17 cellular contexts compared by ENCODE assay signal in genomic region chr20:48784273-48784641, GRCh38.
DNase-seq lines count a peak whose midpoint lies in the region; ATAC-seq lines count a peak whose summit lies in the region.
"Had no signal": no experiment of that assay in that cellular context is flagged by ENCODE, and none has a peak within 500 bp of the region (broad histone marks: within the 10 kb centered on the region; RNA-seq: fewer than 3 reads in every experiment).

No MANE protein-coding gene starts in this region.

- CTCF ChIA-PET in activated naive CD4-positive, alpha-beta T cell treated with anti-CD3 and anti-CD28 coated beads, Interleukin-2, amount 10 ng/mL, durations not matched to agents 7 days and 5 days (lab: Charles Lee) = interaction anchor here (0.6 kb wide), 1 partner anchor 127 kb away, joined by 3 read pairs; no protein-coding TSS in a partner anchor

- peaks cover 4% of the 10 kb centered on the region for H3K9me3 Mint-ChIP-seq in activated naive CD4-positive, alpha-beta T cell treated with anti-CD3 and anti-CD28 coated beads, Interleukin-2, amount 10 ng/mL, durations not matched to agents 7 days and 5 days
- H3K9me3 Mint-ChIP-seq in activated naive CD8-positive, alpha-beta T cell treated with anti-CD3 and anti-CD28 coated beads, Interleukin-2, amount 50 U/mL, for 24 hours = peaks cover 4% of the 10 kb centered on the region
- peaks cover 4 to 9% of the 10 kb centered on the region in 2 donors for H3K9me3 Mint-ChIP-seq in stimulated activated naive B cell treated with anti-CD40 and anti-IgM and Interleukin-4, amounts not matched to agents 10 μg/mL and 1 μg/mL and 100 μg/mL, for 72 hours
- H3K9me3 Mint-ChIP-seq: T-cell had no signal

- H3K4me1 Mint-ChIP-seq in activated naive CD4-positive, alpha-beta T cell treated with anti-CD3 and anti-CD28 coated beads, Interleukin-2, amount 10 ng/mL, durations not matched to agents 7 days and 5 days = peaks cover 37% of the 10 kb centered on the region
- H3K4me1 Mint-ChIP-seq in activated naive CD8-positive, alpha-beta T cell treated with anti-CD3 and anti-CD28 coated beads, Interleukin-2, amount 50 U/mL, for 24 hours = peaks cover 37% of the 10 kb centered on the region
- H3K4me1 Mint-ChIP-seq in stimulated activated naive B cell treated with anti-CD40 and anti-IgM and Interleukin-4, amounts not matched to agents 10 μg/mL and 1 μg/mL and 100 μg/mL, for 72 hours = peaks cover 8 to 46% of the 10 kb centered on the region in 2 donors

- H3K4me3 Mint-ChIP-seq in activated naive CD4-positive, alpha-beta T cell treated with anti-CD3 and anti-CD28 coated beads, Interleukin-2, amount 10 ng/mL, durations not matched to agents 7 days and 5 days = no peak overlapping the region
- no peak overlapping the region for H3K4me3 Mint-ChIP-seq in activated naive CD8-positive, alpha-beta T cell treated with anti-CD3 and anti-CD28 coated beads, Interleukin-2, amount 50 U/mL, for 24 hours
- no peak overlapping the region for H3K4me3 Mint-ChIP-seq in stimulated activated naive B cell treated with anti-CD40 and anti-IgM and Interleukin-4, amounts not matched to agents 10 μg/mL and 1 μg/mL and 100 μg/mL, for 72 hours

- ATAC-seq in activated naive CD8-positive, alpha-beta T cell treated with anti-CD3 and anti-CD28 coated beads, Interleukin-2, amount 50 U/mL, for 24 hours = peak; percentile 26
- no peak for ATAC-seq in stimulated activated naive B cell treated with anti-CD40 and anti-IgM and Interleukin-4, amounts not matched to agents 10 μg/mL and 1 μg/mL and 100 μg/mL, for 72 hours (replicated peaks)
- ATAC-seq in GM21360 (IDR thresholded peaks at IDR 0.05; ENCODE audit: unreplicated experiment) = no peak
- ATAC-seq: gastrocnemius medialis had no signal

- peak; percentile 40 for DNase-seq in activated naive CD4-positive, alpha-beta T cell treated with Interleukin-2 at 50 U/mL for 16 hours
- DNase-seq in activated naive CD4-positive, alpha-beta T cell treated with anti-CD3 and anti-CD28 coated beads, Interleukin-2, amount 10 ng/mL, durations not matched to agents 7 days and 5 days = no peak
- DNase-seq in EH (ENCODE audit: low read depth) = peak; percentile 38
- DNase-seq in activated naive CD8-positive, alpha-beta T cell treated with anti-CD3 and anti-CD28 coated beads, Interleukin-2, amount 50 U/mL, for 24 hours = no peak
- no peak for DNase-seq in stimulated activated naive B cell treated with anti-CD40 and anti-IgM and Interleukin-4, amounts not matched to agents 10 μg/mL and 1 μg/mL and 100 μg/mL, for 72 hours
- no peak for DNase-seq in NK-92 treated with Interleukin-12 subunit alpha and Interleukin-12 subunit beta, amount 100 ng/mL, for 24 hours (lab: John Stamatoyannopoulos, UW)
- DNase-seq: activated CD8-positive, alpha-beta memory T cell treated with anti-CD3 and anti-CD28 coated beads, Interleukin-2, amount 50 U/mL, for 48 hours; erythroblast; gastrocnemius medialis; mesendoderm; NCI-H1105 treated with DMSO at 0.1 percent for 48 hours; NCI-H2107; NCI-H510A treated with DMSO at 0.1 percent for 48 hours; Right ventricle myocardium superior; stomach had no signal

- H3K27ac Mint-ChIP-seq in activated naive CD4-positive, alpha-beta T cell treated with anti-CD3 and anti-CD28 coated beads, Interleukin-2, amount 10 ng/mL, durations not matched to agents 7 days and 5 days = no peak overlapping the region
- no peak overlapping the region for H3K27ac Mint-ChIP-seq in activated naive CD8-positive, alpha-beta T cell treated with anti-CD3 and anti-CD28 coated beads, Interleukin-2, amount 50 U/mL, for 24 hours
- peak overlapping the region; percentile 93 for H3K27ac Mint-ChIP-seq in stimulated activated naive B cell treated with anti-CD40 and anti-IgM and Interleukin-4, amounts not matched to agents 10 μg/mL and 1 μg/mL and 100 μg/mL, for 72 hours
- H3K27ac Mint-ChIP-seq: T-cell had no signal

- H3K27me3 Mint-ChIP-seq in activated naive CD4-positive, alpha-beta T cell treated with anti-CD3 and anti-CD28 coated beads, Interleukin-2, amount 10 ng/mL, durations not matched to agents 7 days and 5 days = peaks cover 34% of the 10 kb centered on the region
- H3K27me3 Mint-ChIP-seq in activated naive CD8-positive, alpha-beta T cell treated with anti-CD3 and anti-CD28 coated beads, Interleukin-2, amount 50 U/mL, for 24 hours = no peaks in the 10 kb centered on the region
- H3K27me3 Mint-ChIP-seq in stimulated activated naive B cell treated with anti-CD40 and anti-IgM and Interleukin-4, amounts not matched to agents 10 μg/mL and 1 μg/mL and 100 μg/mL, for 72 hours = no peaks in the 10 kb centered on the region
- H3K27me3 Mint-ChIP-seq: T-cell had no signal

- H3K36me3 Mint-ChIP-seq in activated naive CD4-positive, alpha-beta T cell treated with anti-CD3 and anti-CD28 coated beads, Interleukin-2, amount 10 ng/mL, durations not matched to agents 7 days and 5 days = peaks cover 41% of the 10 kb centered on the region
- H3K36me3 Mint-ChIP-seq in activated naive CD8-positive, alpha-beta T cell treated with anti-CD3 and anti-CD28 coated beads, Interleukin-2, amount 50 U/mL, for 24 hours (ENCODE audit: low read depth) = peaks cover 22% of the 10 kb centered on the region
- peaks cover 8 to 25% of the 10 kb centered on the region in 2 donors for H3K36me3 Mint-ChIP-seq in stimulated activated naive B cell treated with anti-CD40 and anti-IgM and Interleukin-4, amounts not matched to agents 10 μg/mL and 1 μg/mL and 100 μg/mL, for 72 hours

Comparison
In these comparisons a context has a peak if more than half of its experiments do, and no peak if none do; other contexts are left out.
1. DNase-seq: peak in activated naive CD4-positive, alpha-beta T cell treated with Interleukin-2 at 50 U/mL for 16 hours (single experiment) and EH (single experiment); none in activated naive CD4-positive, alpha-beta T cell treated with anti-CD3 and anti-CD28 coated beads, Interleukin-2, amount 10 ng/mL, durations not matched to agents 7 days and 5 days (single experiment), activated naive CD8-positive, alpha-beta T cell treated with anti-CD3 and anti-CD28 coated beads, Interleukin-2, amount 50 U/mL, for 24 hours (single experiment), stimulated activated naive B cell treated with anti-CD40 and anti-IgM and Interleukin-4, amounts not matched to agents 10 μg/mL and 1 μg/mL and 100 μg/mL, for 72 hours (single experiment) and NK-92 treated with Interleukin-12 subunit alpha and Interleukin-12 subunit beta, amount 100 ng/mL, for 24 hours (single experiment).